8 cellular contexts compared by ENCODE assay signal in the genomic region with DNA sequence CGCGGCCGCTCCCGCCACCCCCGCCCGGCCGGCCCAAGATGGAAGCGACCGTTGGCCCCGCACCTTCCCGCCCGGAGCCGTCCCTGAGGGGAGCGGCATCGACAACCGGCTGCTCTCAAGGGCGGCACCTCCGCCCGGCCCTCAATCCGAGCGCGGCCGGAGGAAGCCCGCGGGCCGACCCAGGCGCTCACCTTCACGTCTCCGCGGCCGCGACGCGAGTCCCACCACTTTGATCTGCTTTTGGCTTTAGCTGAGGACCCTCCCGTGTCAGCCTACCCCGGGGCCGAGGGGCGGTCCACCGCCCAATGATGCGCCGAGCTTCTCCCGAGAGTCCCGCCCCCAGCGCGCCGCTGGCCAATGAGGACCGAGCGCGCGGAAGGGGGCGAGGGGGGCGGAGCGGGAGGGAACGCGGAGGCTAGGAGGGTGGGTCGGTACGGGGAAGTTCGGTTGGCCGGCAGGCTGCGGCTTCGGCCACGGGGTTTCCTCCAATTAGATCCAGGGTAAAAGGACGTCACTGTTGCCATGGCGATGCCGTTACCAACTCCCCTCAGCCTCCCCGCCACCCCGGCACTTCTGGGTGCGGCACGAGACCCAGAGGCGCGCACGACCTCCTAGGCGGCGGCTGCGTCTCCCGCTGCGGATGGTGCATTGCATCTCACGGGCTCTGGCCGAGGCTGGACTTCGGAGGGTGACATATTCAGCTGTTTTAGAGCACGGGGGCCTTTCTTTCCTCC. TPM values are rescaled to one million over a fixed set of nuclear protein-coding genes. Genes with fewer than 3 reads are reported as not detected.
DNase-seq lines count a peak whose midpoint lies in the region; ATAC-seq and TF ChIP-seq lines count a peak whose summit lies in the region.

Gene YWHAQ, minus strand, starts transcription at position 248 of the 734 bp plus-strand sequence. CDS start 545 bp downstream, outside the sequence.

- intact Hi-C loops in left cardiac atrium (cut with DNase I) (loop anchor here in 1 of 2 donors (5.0 kb wide), 1 partner anchor 81 kb away; no protein-coding TSS in a partner anchor), posterior vena cava (cut with DNase I) (loop anchor here in 1 of 2 donors (10.0 kb wide), 2 partner anchors 64 to 124 kb away; no protein-coding TSS in a partner anchor), upper lobe of right lung (cut with DNase I) (no loop called here)

- peaks cover 40% of the 10 kb centered on the region for H3K36me3 Mint-ChIP-seq in T-helper 1 cell treated with Interleukin-12 subunit alpha and Interleukin-12 subunit beta and Interleukin-4 antibody, amounts not matched to agents 30 μg/mL and 1 μg/mL, for 36 hours (ENCODE audit: low read depth)

- no peaks in the 10 kb centered on the region for H3K9me3 Mint-ChIP-seq in T-helper 1 cell treated with Interleukin-12 subunit alpha and Interleukin-12 subunit beta and Interleukin-4 antibody, amounts not matched to agents 30 μg/mL and 1 μg/mL, for 36 hours

- TF ChIP-seq CTCF in GM13977 (IDR thresholded peaks at IDR 0.05; ENCODE audit: extremely low read depth, insufficient read depth, missing control alignments): no peak
- TF ChIP-seq CTCF in upper lobe of right lung (IDR thresholded peaks at IDR 0.05): no peak

- H3K27ac Mint-ChIP-seq in T-helper 1 cell treated with Interleukin-12 subunit alpha and Interleukin-12 subunit beta and Interleukin-4 antibody, amounts not matched to agents 30 μg/mL and 1 μg/mL, for 36 hours: peak within 1 kb of the TSS; percentile 93

- peak within 1 kb of the TSS; percentile 92 for H3K4me3 ChIP-seq in upper lobe of right lung

- no peaks in the 10 kb centered on the region for H3K27me3 ChIP-seq in upper lobe of right lung

- peaks cover 29% of the 10 kb centered on the region for H3K27me3 Mint-ChIP-seq in T-helper 1 cell treated with Interleukin-12 subunit alpha and Interleukin-12 subunit beta and Interleukin-4 antibody, amounts not matched to agents 30 μg/mL and 1 μg/mL, for 36 hours (ENCODE audit: low read depth)

- ATAC-seq in HG02884 (IDR thresholded peaks at IDR 0.05; ENCODE audit: unreplicated experiment) (peak; percentile 92), left cardiac atrium (peak; percentile 98), upper lobe of right lung (peak; percentile 98)

- peaks cover 35% of the 10 kb centered on the region for H3K4me1 ChIP-seq in upper lobe of right lung

- peak within 1 kb of the TSS; percentile 94 for H3K27ac ChIP-seq in upper lobe of right lung

- H3K9me3 ChIP-seq in upper lobe of right lung: no peaks in the 10 kb centered on the region

- H3K4me1 Mint-ChIP-seq in T-helper 1 cell treated with Interleukin-12 subunit alpha and Interleukin-12 subunit beta and Interleukin-4 antibody, amounts not matched to agents 30 μg/mL and 1 μg/mL, for 36 hours (ENCODE audit: low read depth): peaks cover 40% of the 10 kb centered on the region

- DNase-seq in GM13977 (ENCODE audit: low spot score) (peak; percentile 99), NCI-H1694 (lab: John Stamatoyannopoulos, UW) (peak; percentile 100), amniotic stem cell (lab: John Stamatoyannopoulos, UW) (peak; percentile 98), left cardiac atrium (peak; percentile 99), posterior vena cava (ENCODE audit: low spot score) (peak; percentile 99), upper lobe of right lung (peak; percentile 99)

- in situ Hi-C loops in GM13977 (cut with MboI; ENCODE audit: low pct_unique_long_range_greater_than_20kb, low sequenced_read_pairs, unreplicated experiment): no loop called here

- H3K4me3 Mint-ChIP-seq in T-helper 1 cell treated with Interleukin-12 subunit alpha and Interleukin-12 subunit beta and Interleukin-4 antibody, amounts not matched to agents 30 μg/mL and 1 μg/mL, for 36 hours: peak within 1 kb of the TSS; percentile 95

- peaks cover 11% of the 10 kb centered on the region for H3K36me3 ChIP-seq in upper lobe of right lung

RNA-seq across cellular contexts. Expression of gene YWHAQ, which starts in this region (rescaled TPM):
- total RNA-seq in left cardiac atrium (100 to 1,000 TPM; 118 to 207 TPM), posterior vena cava (100 to 1,000 TPM; 243 to 339 TPM), upper lobe of right lung (191 TPM)

Comparison
In these comparisons a context has a peak if more than half of its experiments do, and no peak if none do; other contexts are left out.
1. Peak in every context shown above with its lines: DNase-seq, ATAC-seq, H3K4me3 ChIP-seq and H3K27ac ChIP-seq.